ENCODE assay signal across 8 cellular contexts in the genomic region with DNA sequence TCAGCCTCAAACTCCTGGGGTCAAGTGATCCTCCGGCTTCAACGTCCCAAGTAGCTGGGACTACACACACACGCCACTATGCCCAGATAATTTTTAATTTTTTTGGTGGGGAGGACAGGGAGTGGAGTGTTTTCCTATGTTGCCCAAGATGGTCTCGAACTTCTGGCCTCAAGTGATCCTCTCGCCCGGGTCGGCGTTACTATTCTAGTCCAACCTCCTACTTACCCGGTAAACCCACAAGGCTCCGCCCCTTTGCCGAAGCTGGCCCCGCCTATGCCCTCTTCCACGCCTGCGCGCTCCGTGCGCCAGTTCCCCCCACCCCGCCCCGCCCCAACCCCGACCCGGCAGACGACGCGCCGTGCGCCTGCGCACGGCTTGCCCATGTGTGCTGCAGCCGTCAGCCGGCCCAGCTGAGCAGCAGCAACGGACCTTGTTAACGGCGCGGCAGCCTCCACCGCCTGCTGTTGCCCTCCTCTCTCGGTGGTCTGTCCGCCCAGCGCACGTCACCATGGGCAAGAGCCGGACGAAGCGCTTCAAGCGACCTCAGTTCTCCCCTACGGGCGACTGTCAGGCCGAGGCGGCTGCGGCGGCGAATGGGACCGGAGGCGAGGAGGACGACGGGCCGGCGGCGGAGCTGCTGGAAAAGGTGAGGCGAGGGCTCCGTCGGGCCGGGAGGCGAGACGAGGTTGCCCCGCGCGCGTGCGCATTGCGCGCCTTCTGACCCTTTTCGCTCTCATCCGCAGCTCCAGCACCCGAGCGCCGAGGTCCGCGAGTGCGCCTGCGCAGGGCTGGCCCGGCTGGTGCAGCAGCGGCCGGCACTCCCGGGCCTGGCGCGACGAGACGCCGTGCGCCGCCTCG. TPM values are rescaled to one million over a fixed set of nuclear protein-coding genes. Genes with fewer than 3 reads are reported as not detected.
A peak's percentile ranks its signal among the peaks of the same experiment; 100 is the strongest.
DNase-seq lines count a peak whose midpoint lies in the region; ATAC-seq and TF ChIP-seq lines count a peak whose summit lies in the region.

A gene with protein sequence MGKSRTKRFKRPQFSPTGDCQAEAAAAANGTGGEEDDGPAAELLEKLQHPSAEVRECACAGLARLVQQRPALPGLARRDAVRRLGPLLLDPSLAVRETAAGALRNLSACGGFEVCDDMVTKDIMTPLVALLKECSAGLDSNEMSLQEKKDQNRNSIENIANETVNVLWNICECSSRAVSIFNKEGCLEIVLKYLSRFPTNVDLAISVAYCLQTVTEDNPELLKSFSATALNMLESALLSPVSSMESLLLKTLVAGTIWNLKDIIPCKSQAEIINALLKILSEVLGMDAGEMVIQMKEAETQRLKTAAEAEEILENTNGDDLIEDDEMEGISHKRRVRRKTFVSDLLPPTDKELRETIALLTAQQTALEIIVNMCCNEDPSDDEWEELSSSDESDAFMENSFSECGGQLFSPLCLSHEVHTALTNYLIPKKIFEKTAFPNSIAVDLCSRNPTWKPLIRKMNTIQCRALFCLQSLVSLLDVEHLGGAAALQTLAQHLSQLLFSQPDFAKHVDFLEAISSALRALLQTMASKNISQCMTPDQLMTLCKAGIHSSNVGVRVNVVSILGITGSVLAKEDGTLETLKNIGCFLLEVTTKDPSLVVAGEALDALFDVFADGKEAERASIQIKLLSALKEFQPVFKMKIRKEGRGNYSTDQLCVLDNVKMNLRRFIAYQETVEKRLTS (plus strand): TSS at position 347 of the 858 bp plus-strand sequence. CDS start 162 bp downstream, at position 509.

- H3K36me3 ChIP-seq in trophoblast cell (ENCODE audit: control insufficient read depth in 1 of 2, insufficient read depth in 2 of 2, low read length in 2 of 2) (peaks cover 6 to 8% of the 10 kb centered on the region in 2 experiments), tibial nerve (peaks cover 0 to 17% (median 0%) of the 10 kb centered on the region in 3 donors)

- H4K12ac ChIP-seq in trophoblast cell (ENCODE audit: low read depth, low read length), result peak within 1 kb of the TSS; percentile 72

- peak within 1 kb of the TSS; percentile 71 for H3K4ac ChIP-seq in trophoblast cell (ENCODE audit: low read depth, low read length)

- peak; percentile 0 for TF ChIP-seq CTCF in GM12865 (IDR thresholded peaks at IDR 0.05; ENCODE audit: insufficient read depth, low read depth, low read length, missing control alignments)
- peak in 1 of 5 experiments; percentile 24 for TF ChIP-seq CTCF in tibial nerve (IDR thresholded peaks at IDR 0.05)

- peak; percentile 8 to 36 for TF ChIP-seq POLR2A in tibial nerve (IDR thresholded peaks at IDR 0.05)

- H3K4me2 ChIP-seq in trophoblast cell (ENCODE audit: low read length), result peak within 1 kb of the TSS; percentile 68

- no peak within 1 kb of the TSS for H2BK12ac ChIP-seq in trophoblast cell (ENCODE audit: low read length)

- H3K27me3 ChIP-seq in trophoblast cell (ENCODE audit: insufficient read depth, low read length) (no peaks in the 10 kb centered on the region), tibial nerve (no peaks in the 10 kb centered on the region)

- WGBS in trophoblast cell (ENCODE audit: extremely low coverage, insufficient coverage, insufficient read length), result no CpG with 5 or more reads among the region's 91 CpGs
- whole genome bisulfite sequencing in tibial nerve, 2 donors, result 5 to 6% methylated on average over 27 to 43 of the region's 91 CpGs

- H3K79me1 ChIP-seq in trophoblast cell (ENCODE audit: low read length), result peaks cover 6% of the 10 kb centered on the region

- H2AK5ac ChIP-seq in trophoblast cell (ENCODE audit: low read length), result no peak within 1 kb of the TSS

- peaks cover 8% of the 10 kb centered on the region for H3K79me2 ChIP-seq in trophoblast cell (ENCODE audit: control insufficient read depth, insufficient read depth, low read length, poor library complexity)

- no peaks in the 10 kb centered on the region for H3K9me3 ChIP-seq in trophoblast cell (ENCODE audit: insufficient read depth, low read depth, low read length)
- H3K9me3 ChIP-seq in tibial nerve, result no peaks in the 10 kb centered on the region

- ATAC-seq in HG02759 (IDR thresholded peaks at IDR 0.05; ENCODE audit: unreplicated experiment), result peak; percentile 89

- H3K9ac ChIP-seq in trophoblast cell (ENCODE audit: low read length), result peak within 1 kb of the TSS; percentile 94

- peak within 1 kb of the TSS; percentile 87 for H4K8ac ChIP-seq in trophoblast cell (ENCODE audit: low read depth, low read length)

- peak within 1 kb of the TSS; percentile 59 for H2BK5ac ChIP-seq in trophoblast cell (ENCODE audit: low read depth, low read length, poor library complexity)

- H4K91ac ChIP-seq in trophoblast cell (ENCODE audit: low read depth, low read length), result peak within 1 kb of the TSS; percentile 76

- peaks cover 3 to 7% of the 10 kb centered on the region in 2 experiments for H3K4me1 ChIP-seq in trophoblast cell (ENCODE audit: control insufficient read depth in 1 of 2, insufficient read depth in 2 of 2, low read length in 2 of 2)
- peaks cover 0 to 24% (median 18%) of the 10 kb centered on the region in 4 donors for H3K4me1 ChIP-seq in tibial nerve

- H3K4me3 ChIP-seq in GM12865 (ENCODE audit: low read depth, low read length) (peak within 1 kb of the TSS; percentile 92), trophoblast cell (ENCODE audit: low read depth, low read length) (peak within 1 kb of the TSS; percentile 88), tibial nerve (peak within 1 kb of the TSS; percentile 87 to 92 (median 90))

- intact Hi-C loops in cardiac septum (cut with DNase I), result loop anchor here (2.0 kb wide), 3 partner anchors 41 to 145 kb away; a partner anchor contains a TSS

- H3K27ac ChIP-seq in trophoblast cell (ENCODE audit: low read depth, low read length) (peak within 1 kb of the TSS; percentile 78), tibial nerve (peak within 1 kb of the TSS; percentile 88 to 93 (median 91))

- peak; percentile 37 to 78 for TF ChIP-seq EP300 in tibial nerve (IDR thresholded peaks at IDR 0.05)

- peak within 1 kb of the TSS; percentile 64 for H3K18ac ChIP-seq in trophoblast cell (ENCODE audit: low read length)

- peak within 1 kb of the TSS; percentile 62 for H2BK120ac ChIP-seq in trophoblast cell (ENCODE audit: insufficient read depth, low read length, poor library complexity)

- H3K14ac ChIP-seq in trophoblast cell (ENCODE audit: low read length), result peak within 1 kb of the TSS; percentile 82

- DNase-seq in GM12865 (ENCODE audit: low read depth) (peak; percentile 97), NCI-H1417 (lab: John Stamatoyannopoulos, UW) (peak; percentile 87 to 94 (median 89)), SW 1271 (lab: John Stamatoyannopoulos, UW) (peak; percentile 38 to 79), cardiac septum (ENCODE audit: low spot score) (peak; percentile 98), trophoblast cell (peak; percentile 88 to 94), tibial nerve (ENCODE audit: low spot score in 2 of 2) (peak; percentile 77 to 84)
- DNase-seq in activated naive CD8-positive, alpha-beta T cell treated with anti-CD3 and anti-CD28 coated beads, Interleukin-2, amount 50 U/mL, for 16 hours (ENCODE audit: low read depth, low spot score), result peak; percentile 88

- peak within 1 kb of the TSS; percentile 80 for H2AFZ ChIP-seq in trophoblast cell (ENCODE audit: insufficient read depth, low read length, poor library complexity)

- no peak within 1 kb of the TSS for H3K23ac ChIP-seq in trophoblast cell (ENCODE audit: low read length)

RNA-seq across cellular contexts. Expression of the gene that starts here (rescaled TPM):
- 10.3 TPM for total RNA-seq in cardiac septum
- 9.9 and 12.6 TPM in 2 replicates for polyA plus RNA-seq in trophoblast cell (2013)
- 10 to 100 TPM; 24.1 to 62.7 (median 38.9) TPM for total RNA-seq in tibial nerve

Comparison
In these comparisons a context has a peak if more than half of its experiments do, and no peak if none do; other contexts are left out.
1. Peak in every context shown above with its lines: DNase-seq, ATAC-seq, H3K4me3 ChIP-seq and H3K27ac ChIP-seq.